21 cellular contexts compared by ENCODE assay signal in genomic region chr11:126277322-126277721, GRCh38. TPM values are rescaled to one million over a fixed set of nuclear protein-coding genes. Genes with fewer than 3 reads are reported as not detected.
A peak's percentile ranks its signal among the peaks of the same experiment; 100 is the strongest.
DNase-seq lines count a peak whose midpoint lies in the region; ATAC-seq, FAIRE-seq and TF ChIP-seq lines count a peak whose summit lies in the region.
"Had no signal": no experiment of that assay in that cellular context is flagged by ENCODE, and none has a peak within 500 bp of the region (broad histone marks: within the 10 kb centered on the region; RNA-seq: fewer than 3 reads in every experiment).

No MANE protein-coding gene starts in this region.

- H2BK5ac ChIP-seq in H1 (ENCODE audit: low read depth, low read length) (0 out of 2 replicates have a peak overlapping the region, but pooled peaks have one; percentile 5), trophoblast cell (ENCODE audit: low read depth, low read length, poor library complexity) (no peak overlapping the region)

- no peak for TF ChIP-seq EP300 in H1 (IDR thresholded peaks at IDR 0.05; ENCODE audit: borderline replicate concordance in 1 of 2, low read depth in 2 of 2, low read length in 2 of 2)

- ATAC-seq in GM18909 (IDR thresholded peaks at IDR 0.05; ENCODE audit: poor library complexity, unreplicated experiment): no peak
- ATAC-seq: A549, K562 had no signal

- H2AFZ ChIP-seq in H1 (ENCODE audit: low read length) (no peak overlapping the region), trophoblast cell (ENCODE audit: insufficient read depth, low read length, poor library complexity) (no peak overlapping the region)

- H3K4me3 ChIP-seq in H1 (ENCODE audit: extremely low read depth in 1 of 4, insufficient read depth in 2 of 4, low read depth in 3 of 4, low read length in 4 of 4) (no peak overlapping the region), liver (ENCODE audit: low read depth in 1 of 3, low read length in 3 of 3) (no peak overlapping the region), trophoblast cell (ENCODE audit: low read depth, low read length) (no peak overlapping the region), WERI-Rb-1 (ENCODE audit: low read depth, low read length) (no peak overlapping the region)
- H3K4me3 ChIP-seq: A549, BLaER1, K562 had no signal

- H3K23ac ChIP-seq in H1 (ENCODE audit: insufficient read length) (no peak overlapping the region), trophoblast cell (ENCODE audit: low read length) (no peak overlapping the region)

- H3K18ac ChIP-seq in H1 (ENCODE audit: extremely low read depth, low read length) (no peak overlapping the region), trophoblast cell (ENCODE audit: low read length) (no peak overlapping the region)

- TF ChIP-seq RAD21 in H1 (IDR thresholded peaks at IDR 0.05 in 1 of 2, conservative IDR thresholded peaks at IDR 0.05 in 1 of 2; ENCODE audit: low read depth in 2 of 2, low read length in 2 of 2) (no peak), liver (IDR thresholded peaks at IDR 0.05) (no peak)

- no peak overlapping the region for H2BK15ac ChIP-seq in H1 (ENCODE audit: low read length)

- H3K4me2 ChIP-seq in H1 (ENCODE audit: insufficient read depth in 1 of 2, low read depth in 2 of 2, low read length in 2 of 2): no peak overlapping the region
- no peak overlapping the region for H3K4me2 ChIP-seq in trophoblast cell (ENCODE audit: low read length)
- H3K4me2 ChIP-seq: A549, BLaER1 had no signal

- H3K36me3 ChIP-seq in H1 (ENCODE audit: control insufficient read depth in 2 of 4, insufficient read depth in 4 of 4, low read length in 3 of 4) (peaks cover 17 to 50% (median 30%) of the 10 kb centered on the region in 4 experiments; a peak in 7 of 8 replicates), liver (ENCODE audit: control insufficient read depth in 4 of 4, insufficient read depth in 3 of 4, low read depth in 1 of 4, low read length in 3 of 4) (peaks cover 0 to 32% (median 19%) of the 10 kb centered on the region in 4 donors), trophoblast cell (ENCODE audit: control insufficient read depth in 1 of 2, insufficient read depth in 2 of 2, low read length in 2 of 2) (peaks cover 41 to 50% of the 10 kb centered on the region in 2 experiments), WERI-Rb-1 (peaks cover 48% of the 10 kb centered on the region)

- no peak overlapping the region for H4K12ac ChIP-seq in trophoblast cell (ENCODE audit: low read depth, low read length)

- H3K79me1 ChIP-seq in H1 (ENCODE audit: low read depth, low read length) (peaks cover 4% of the 10 kb centered on the region), trophoblast cell (ENCODE audit: low read length) (no peaks in the 10 kb centered on the region)

- TF ChIP-seq POLR2A in H1 (IDR thresholded peaks at IDR 0.05; ENCODE audit: control extremely low read depth in 1 of 2, low read depth in 2 of 2, low read length in 2 of 2): no peak

- H3K9me3 ChIP-seq in H1 (ENCODE audit: insufficient read depth in 2 of 2, low read depth in 1 of 2, low read length in 1 of 2) (no peaks in the 10 kb centered on the region; a peak in 1 of 4 replicates), liver (ENCODE audit: control insufficient read depth in 4 of 4, low read length in 3 of 4) (no peaks in the 10 kb centered on the region), trophoblast cell (ENCODE audit: insufficient read depth, low read depth, low read length) (no peaks in the 10 kb centered on the region), WERI-Rb-1 (ENCODE audit: severe bottlenecking) (no peaks in the 10 kb centered on the region)
- H3K9me3 ChIP-seq: A549, BLaER1 had no signal

- peaks cover 1% of the 10 kb centered on the region; the same call in 1 of the 2 replicates for H3K23me2 ChIP-seq in H1 (ENCODE audit: low read depth, low read length)

- H2AK5ac ChIP-seq in H1 (ENCODE audit: low read depth, low read length) (no peak overlapping the region), trophoblast cell (ENCODE audit: low read length) (no peak overlapping the region)

- H4K91ac ChIP-seq in H1 (replicated peaks; ENCODE audit: insufficient read length, low read length) (no peak overlapping the region), trophoblast cell (ENCODE audit: low read depth, low read length) (peak overlapping the region; percentile 13)

- H2BK12ac ChIP-seq in H1 (ENCODE audit: low read depth, low read length) (no peak overlapping the region), trophoblast cell (ENCODE audit: low read length) (no peak overlapping the region)

- H3K56ac ChIP-seq in H1 (replicated peaks; ENCODE audit: insufficient read length, low read depth, low read length): no peak overlapping the region

- H3K79me2 ChIP-seq in H1 (ENCODE audit: control insufficient read depth in 1 of 2, insufficient read depth in 2 of 2, low read length in 2 of 2) (no peaks in the 10 kb centered on the region), trophoblast cell (ENCODE audit: control insufficient read depth, insufficient read depth, low read length, poor library complexity) (no peaks in the 10 kb centered on the region)

- H3K27ac ChIP-seq in RWPE1 (peak overlapping the region; percentile 53), H1 (ENCODE audit: low read depth, low read length) (no peak overlapping the region), liver (ENCODE audit: low read depth in 1 of 2, low read length in 2 of 2) (peak overlapping the region; percentile 45 to 69), trophoblast cell (ENCODE audit: low read depth, low read length) (no peak overlapping the region), WERI-Rb-1 (no peak overlapping the region)
- H3K27ac ChIP-seq: A549, BLaER1, HL-60 had no signal

- no peak overlapping the region for H3K4ac ChIP-seq in H1 (replicated peaks; ENCODE audit: insufficient read length, low read depth, low read length)
- H3K4ac ChIP-seq in trophoblast cell (ENCODE audit: low read depth, low read length): no peak overlapping the region

- no peak overlapping the region for H2BK20ac ChIP-seq in H1 (ENCODE audit: low read length)

- 94% methylated on average over 11 of the region's 11 CpGs; no CpG with 5 or more reads in 1 of the 2 experiments for WGBS in H1 (ENCODE audit: extremely low coverage in 1 of 2, insufficient coverage in 1 of 2, insufficient read length in 1 of 2, insufficient replicate concordance in 2 of 2, low coverage in 1 of 2, low lambda C conversion rate in 2 of 2, missing lambda C conversion rate in 1 of 2), 2 experiments
- WGBS in liver: 50% methylated on average over 11 of the region's 11 CpGs
- no CpG with 5 or more reads among the region's 11 CpGs for WGBS in trophoblast cell (ENCODE audit: extremely low coverage, insufficient coverage, insufficient read length)

- FAIRE-seq in H1 (lab: Jason Lieb, UNC): no peak
- FAIRE-seq: A549, GM12892, GM18507, K562 had no signal

- no peak overlapping the region for H3K14ac ChIP-seq in H1 (ENCODE audit: insufficient read length)
- H3K14ac ChIP-seq in trophoblast cell (ENCODE audit: low read length): no peak overlapping the region

- peaks cover 2 to 11% of the 10 kb centered on the region in 2 experiments for H4K20me1 ChIP-seq in H1 (replicated peaks in 1 of 2; ENCODE audit: control insufficient read depth in 1 of 2, insufficient read depth in 2 of 2, low read length in 2 of 2)
- H4K20me1 ChIP-seq: BLaER1 had no signal

- H2BK120ac ChIP-seq in H1 (replicated peaks; ENCODE audit: low read depth, low read length) (no peak overlapping the region), trophoblast cell (ENCODE audit: insufficient read depth, low read length, poor library complexity) (no peak overlapping the region)

- H4K8ac ChIP-seq in H1 (ENCODE audit: extremely low read depth, insufficient read depth, low read length): no peak overlapping the region; the same call in 1 of the 2 replicates
- no peak overlapping the region for H4K8ac ChIP-seq in trophoblast cell (ENCODE audit: low read depth, low read length)

- H3K4me1 ChIP-seq in H1 (replicated peaks in 1 of 4; ENCODE audit: control insufficient read depth in 3 of 4, insufficient read depth in 4 of 4, low read length in 3 of 4): peaks cover 0 to 6% (median 2%) of the 10 kb centered on the region in 4 experiments; a peak in 4 of 7 replicates
- H3K4me1 ChIP-seq in liver (ENCODE audit: control insufficient read depth in 4 of 4, insufficient read depth in 4 of 4, low read length in 3 of 4): peaks cover 4 to 50% (median 36%) of the 10 kb centered on the region in 4 donors
- peaks cover 2 to 10% of the 10 kb centered on the region in 2 experiments for H3K4me1 ChIP-seq in trophoblast cell (ENCODE audit: control insufficient read depth in 1 of 2, insufficient read depth in 2 of 2, low read length in 2 of 2)

- CTCF ChIA-PET in RWPE1 (lab: Yijun Ruan, JAX) (no interaction called here), H1 (lab: Charles Lee; ENCODE audit: partially characterized antibody) (interaction anchor here (1.5 kb wide), 1 partner anchor 9 kb away, joined by 3 read pairs; no protein-coding TSS in a partner anchor)

- POLR2A ChIA-PET in RWPE1 (lab: Yijun Ruan, JAX; ENCODE audit: low non-redundant PET): no interaction called here
- POLR2A ChIA-PET in H1 (lab: Charles Lee; ENCODE audit: partially characterized antibody): interaction anchor here (1.6 kb wide), 1 partner anchor 9 kb away, joined by 3 read pairs; no protein-coding TSS in a partner anchor

- DNase-seq in RWPE1 (ENCODE audit: low spot score) (no peak), H1 (ENCODE audit: low read depth in 1 of 2, low spot score in 2 of 2) (no peak), trophoblast cell (no peak), LoVo (ENCODE audit: low spot score) (no peak), WERI-Rb-1 (no peak), HK-2 (ENCODE audit: unreplicated experiment) (no peak)
- DNase-seq: CD4-positive, alpha-beta memory T cell; DMS153; DMS79; GDM1; GOT3; H9; IMR-90 had no signal

- no peak for TF ChIP-seq CTCF in RWPE1 (conservative IDR thresholded peaks at IDR 0.05; ENCODE audit: low read depth)
- no peak for TF ChIP-seq CTCF in H1 (IDR thresholded peaks at IDR 0.05; ENCODE audit: control extremely low read depth in 1 of 3, insufficient read depth in 1 of 3, low read depth in 1 of 3, low read length in 3 of 3)
- no peak for TF ChIP-seq CTCF in liver (IDR thresholded peaks at IDR 0.05; ENCODE audit: low read depth, low read length, missing input control)
- no peak for TF ChIP-seq CTCF in WERI-Rb-1 (IDR thresholded peaks at IDR 0.05; ENCODE audit: low read depth, low read length)

- H3K9ac ChIP-seq in H1 (replicated peaks in 1 of 4; ENCODE audit: extremely low read depth in 1 of 4, low read depth in 3 of 4, low read length in 3 of 4): no peak overlapping the region
- H3K9ac ChIP-seq in liver (ENCODE audit: low read depth in 1 of 2, low read length in 2 of 2): no peak overlapping the region
- H3K9ac ChIP-seq in trophoblast cell (ENCODE audit: low read length): no peak overlapping the region
- H3K9ac ChIP-seq: BLaER1 had no signal

- no peak overlapping the region for H4K5ac ChIP-seq in H1 (ENCODE audit: insufficient read length, low read depth, low read length)

- H3K27me3 ChIP-seq in H1 (replicated peaks in 1 of 4; ENCODE audit: control insufficient read depth in 3 of 4, extremely low read depth in 1 of 4, insufficient read depth in 3 of 4, low read length in 3 of 4): peaks cover 0 to 5% (median 0%) of the 10 kb centered on the region in 4 experiments; a peak in 3 of 7 replicates
- no peaks in the 10 kb centered on the region for H3K27me3 ChIP-seq in liver (ENCODE audit: control insufficient read depth in 4 of 4, insufficient read depth in 4 of 4, low read length in 3 of 4)
- no peaks in the 10 kb centered on the region for H3K27me3 ChIP-seq in trophoblast cell (ENCODE audit: insufficient read depth, low read length)
- no peaks in the 10 kb centered on the region for H3K27me3 ChIP-seq in WERI-Rb-1 (ENCODE audit: insufficient read depth, low read depth, severe bottlenecking)
- H3K27me3 ChIP-seq: BLaER1 had no signal

RNA-seq across cellular contexts. Expression of gene TIRAP, which starts 5.6 kb away (rescaled TPM):
- 4.5 and 5.3 TPM in 2 replicates for total RNA-seq in H1 (2021; fragmentation: NEBNext Ultra II Directional; extraction: Animal tissue kit (Norgen Biotek cat#: 25700))
- polyA plus RNA-seq in H1 (2011; rRNA removed) (5.3 and 5.6 TPM in 2 replicates), liver (1 to 10 TPM; 3.9 to 8.5 TPM)
- 3.8 TPM for polyA plus RNA-seq in H1 (2011; cell fraction: cytosol; rRNA removed)
- 5.1 TPM for polyA plus RNA-seq in H1 (2011; cell fraction: nucleus; rRNA removed)
- polyA plus RNA-seq in H1 (2012, experiment 1 of 2): 4.2 to 5.7 TPM (median 5.0 TPM) in 4 replicates
- polyA plus RNA-seq in H1 (2012, experiment 2 of 2): 3.6 TPM
- polyA plus RNA-seq in H1 (2013, experiment 1 of 2): 4.1 TPM
- polyA plus RNA-seq in H1 (2013, experiment 2 of 2): 3.9 TPM
- polyA minus RNA-seq in H1 (2011; rRNA and poly(A)+ RNA removed): 5.4 and 5.7 TPM in 2 replicates
- 5.2 TPM for polyA minus RNA-seq in H1 (2011; cell fraction: cytosol; rRNA and poly(A)+ RNA removed)
- polyA minus RNA-seq in H1 (2011; cell fraction: nucleus; rRNA and poly(A)+ RNA removed): 4.5 TPM
- 1 to 10 TPM; 4.4 to 9.5 TPM for total RNA-seq in liver
- polyA plus RNA-seq in trophoblast cell (2013): 6.7 and 7.5 TPM in 2 replicates

RNA-seq across cellular contexts. Expression of gene FOXRED1, which starts 8.4 kb away (rescaled TPM):
- total RNA-seq in H1 (2021; fragmentation: NEBNext Ultra II Directional; extraction: Animal tissue kit (Norgen Biotek cat#: 25700)): 48.5 and 48.8 TPM in 2 replicates
- 99.4 and 110 TPM in 2 replicates for polyA plus RNA-seq in H1 (2011; rRNA removed)
- 87.2 TPM for polyA plus RNA-seq in H1 (2011; cell fraction: cytosol; rRNA removed)
- polyA plus RNA-seq in H1 (2011; cell fraction: nucleus; rRNA removed): 108 TPM
- 57.3 to 75.9 TPM (median 66.6 TPM) in 4 replicates for polyA plus RNA-seq in H1 (2012, experiment 1 of 2)
- polyA plus RNA-seq in H1 (2012, experiment 2 of 2): 58.1 TPM
- polyA plus RNA-seq in H1 (2013, experiment 1 of 2): 25.4 TPM
- 24.5 TPM for polyA plus RNA-seq in H1 (2013, experiment 2 of 2)
- polyA minus RNA-seq in H1 (2011; rRNA and poly(A)+ RNA removed): 57.4 and 64.3 TPM in 2 replicates
- 23.3 TPM for polyA minus RNA-seq in H1 (2011; cell fraction: cytosol; rRNA and poly(A)+ RNA removed)
- 33.1 TPM for polyA minus RNA-seq in H1 (2011; cell fraction: nucleus; rRNA and poly(A)+ RNA removed)
- total RNA-seq in liver: 10 to 100 TPM; 24.0 to 38.9 TPM
- polyA plus RNA-seq in liver: 10 to 100 TPM; 29.5 to 30.2 TPM
- 17.9 and 18.3 TPM in 2 replicates for polyA plus RNA-seq in trophoblast cell (2013)

RNA-seq across cellular contexts. Expression of gene SRPRA, which starts 8.6 kb away (rescaled TPM):
- total RNA-seq in H1 (2021; fragmentation: NEBNext Ultra II Directional; extraction: Animal tissue kit (Norgen Biotek cat#: 25700)): 54.3 and 57.6 TPM in 2 replicates
- polyA plus RNA-seq in H1 (2011; rRNA removed): 60.3 and 62.0 TPM in 2 replicates
- polyA plus RNA-seq in H1 (2011; cell fraction: cytosol; rRNA removed): 47.0 TPM
- polyA plus RNA-seq in H1 (2011; cell fraction: nucleus; rRNA removed): 133 TPM
- 44.9 to 61.6 TPM (median 54.0 TPM) in 4 replicates for polyA plus RNA-seq in H1 (2012, experiment 1 of 2)
- 33.8 TPM for polyA plus RNA-seq in H1 (2012, experiment 2 of 2)
- polyA plus RNA-seq in H1 (2013, experiment 1 of 2): 57.6 TPM
- polyA plus RNA-seq in H1 (2013, experiment 2 of 2): 61.9 TPM
- 87.4 and 98.9 TPM in 2 replicates for polyA minus RNA-seq in H1 (2011; rRNA and poly(A)+ RNA removed)
- polyA minus RNA-seq in H1 (2011; cell fraction: cytosol; rRNA and poly(A)+ RNA removed): 37.5 TPM
- 101 TPM for polyA minus RNA-seq in H1 (2011; cell fraction: nucleus; rRNA and poly(A)+ RNA removed)
- total RNA-seq in liver: 100 to 1,000 TPM in 1 of 2 donors, 10 to 100 TPM in 1; 28.7 to 138 TPM
- polyA plus RNA-seq in liver: 100 to 1,000 TPM in 1 of 2 donors, 10 to 100 TPM in 1; 66.4 to 143 TPM
- 126 and 135 TPM in 2 replicates for polyA plus RNA-seq in trophoblast cell (2013)

RNA-seq across cellular contexts. Expression of gene DCPS, which starts 26.5 kb away (rescaled TPM):
- total RNA-seq in H1 (2021; fragmentation: NEBNext Ultra II Directional; extraction: Animal tissue kit (Norgen Biotek cat#: 25700)): 24.6 and 24.8 TPM in 2 replicates
- polyA plus RNA-seq in H1 (2011; rRNA removed) (55.2 and 61.9 TPM in 2 replicates), liver (10 to 100 TPM; 27.3 to 61.0 TPM)
- 44.4 TPM for polyA plus RNA-seq in H1 (2011; cell fraction: cytosol; rRNA removed)
- 28.9 TPM for polyA plus RNA-seq in H1 (2011; cell fraction: nucleus; rRNA removed)
- polyA plus RNA-seq in H1 (2012, experiment 1 of 2): 28.4 to 32.8 TPM (median 30.1 TPM) in 4 replicates
- 31.6 TPM for polyA plus RNA-seq in H1 (2012, experiment 2 of 2)
- polyA plus RNA-seq in H1 (2013, experiment 1 of 2): 18.1 TPM
- 19.4 TPM for polyA plus RNA-seq in H1 (2013, experiment 2 of 2)
- 17.7 and 19.4 TPM in 2 replicates for polyA minus RNA-seq in H1 (2011; rRNA and poly(A)+ RNA removed)
- polyA minus RNA-seq in H1 (2011; cell fraction: cytosol; rRNA and poly(A)+ RNA removed): 15.3 TPM
- 11.9 TPM for polyA minus RNA-seq in H1 (2011; cell fraction: nucleus; rRNA and poly(A)+ RNA removed)
- 10 to 100 TPM in 1 of 2 donors, 1 to 10 TPM in 1; 5.6 to 10.7 TPM for total RNA-seq in liver
- polyA plus RNA-seq in trophoblast cell (2013): 11.2 and 12.2 TPM in 2 replicates

Comparison
In these comparisons a context has a peak if more than half of its experiments do, and no peak if none do; other contexts are left out.
1. H3K27ac ChIP-seq: peak in RWPE1 (single experiment) and liver (2 of 2); none in H1 (single experiment), trophoblast cell (single experiment) and WERI-Rb-1 (single experiment).